22 cellular contexts compared by ENCODE assay signal in genomic region chr7:37282093-37282444, GRCh38.
DNase-seq lines count a peak whose midpoint lies in the region; ATAC-seq and TF ChIP-seq lines count a peak whose summit lies in the region.
"Had no signal": no experiment of that assay in that cellular context is flagged by ENCODE, and none has a peak within 500 bp of the region (broad histone marks: within the 10 kb centered on the region; RNA-seq: fewer than 3 reads in every experiment).

No MANE protein-coding gene starts in this region.

- no peak overlapping the region for H2AFZ ChIP-seq in trophoblast cell (ENCODE audit: insufficient read depth, low read length, poor library complexity)

- H3K9me3 ChIP-seq in left ventricle myocardium inferior (replicated peaks) (no peaks in the 10 kb centered on the region), trophoblast cell (ENCODE audit: insufficient read depth, low read depth, low read length) (no peaks in the 10 kb centered on the region)
- H3K9me3 ChIP-seq: Peyer's patch, SJSA1 had no signal

- no peak for ATAC-seq in Right ventricle myocardium superior (ENCODE audit: poor library complexity)
- ATAC-seq in GM19324 (IDR thresholded peaks at IDR 0.05; ENCODE audit: low FRiP score, unreplicated experiment): no peak

- peak overlapping the region; percentile 62 for H3K27ac Mint-ChIP-seq in dendritic cell treated with granulocyte-macrophage colony-stimulating factor and Interleukin-4, amounts not matched to agents 40 ng/mL and 50 ng/mL, for 4 days

- H3K27ac ChIP-seq in left ventricle myocardium inferior (replicated peaks) (peak overlapping the region; percentile 4), trophoblast cell (ENCODE audit: low read depth, low read length) (peak overlapping the region; percentile 74)
- H3K27ac ChIP-seq: C4-2B, KMS-11, Peyer's patch, SJSA1 had no signal

- no peak for TF ChIP-seq CTCF in left ventricle myocardium inferior (IDR thresholded peaks at IDR 0.05; ENCODE audit: borderline replicate concordance)

- H3K23ac ChIP-seq in trophoblast cell (ENCODE audit: low read length): no peak overlapping the region

- DNase-seq in left ventricle myocardium inferior: no peak
- no peak for DNase-seq in Right ventricle myocardium superior
- no peak for DNase-seq in trophoblast cell
- no peak for DNase-seq in HK-2 (ENCODE audit: unreplicated experiment)
- DNase-seq in activated T-cell treated with anti-CD3 and anti-CD28 coated beads for 4 hours: no peak
- no peak for DNase-seq in Kasumi-1 (lab: John Stamatoyannopoulos, UW)
- DNase-seq: AML-193; Calu3; CD8-positive, alpha-beta memory T cell; DMS153; GOT3; HCEC 1CT; NCI-H1694; NCI-H2081; NCI-H2171 treated with DMSO at 0.1 percent for 48 hours; NCI-H524 treated with DMSO at 0.1 percent for 48 hours; Peyer's patch had no signal

- no peak overlapping the region for H2BK120ac ChIP-seq in trophoblast cell (ENCODE audit: insufficient read depth, low read length, poor library complexity)

- H4K8ac ChIP-seq in trophoblast cell (ENCODE audit: low read depth, low read length): no peak overlapping the region

- no peak overlapping the region for H3K4me3 Mint-ChIP-seq in dendritic cell treated with granulocyte-macrophage colony-stimulating factor and Interleukin-4, amounts not matched to agents 40 ng/mL and 50 ng/mL, for 4 days
- H3K4me3 Mint-ChIP-seq: CD8-positive, alpha-beta memory T cell had no signal

- H2BK12ac ChIP-seq in trophoblast cell (ENCODE audit: low read length): peak overlapping the region; percentile 55

- H3K27me3 ChIP-seq in left ventricle myocardium inferior (ENCODE audit: low read depth): no peaks in the 10 kb centered on the region
- no peaks in the 10 kb centered on the region for H3K27me3 ChIP-seq in trophoblast cell (ENCODE audit: insufficient read depth, low read length)
- H3K27me3 ChIP-seq: Peyer's patch, SJSA1 had no signal

- no peak overlapping the region for H3K9ac ChIP-seq in trophoblast cell (ENCODE audit: low read length)
- H3K9ac ChIP-seq: KMS-11 had no signal

- no peak overlapping the region for H3K18ac ChIP-seq in trophoblast cell (ENCODE audit: low read length)

- WGBS in trophoblast cell (ENCODE audit: extremely low coverage, insufficient coverage, insufficient read length): no CpG with 5 or more reads among the region's 4 CpGs

- peaks cover 23% of the 10 kb centered on the region for H3K79me1 ChIP-seq in trophoblast cell (ENCODE audit: low read length)

- H3K14ac ChIP-seq in trophoblast cell (ENCODE audit: low read length): no peak overlapping the region

- no peak overlapping the region for H3K4ac ChIP-seq in trophoblast cell (ENCODE audit: low read depth, low read length)

- H3K4me2 ChIP-seq in trophoblast cell (ENCODE audit: low read length): no peak overlapping the region
- H3K4me2 ChIP-seq: KMS-11 had no signal

- H3K4me3 ChIP-seq in left ventricle myocardium inferior (no peak overlapping the region), trophoblast cell (ENCODE audit: low read depth, low read length) (no peak overlapping the region)
- H3K4me3 ChIP-seq: Peyer's patch, SJSA1 had no signal

- no peak overlapping the region for H4K12ac ChIP-seq in trophoblast cell (ENCODE audit: low read depth, low read length)

- peak overlapping the region; percentile 62 for H4K91ac ChIP-seq in trophoblast cell (ENCODE audit: low read depth, low read length)

- peaks cover 79% of the 10 kb centered on the region for H3K4me1 Mint-ChIP-seq in dendritic cell treated with granulocyte-macrophage colony-stimulating factor and Interleukin-4, amounts not matched to agents 40 ng/mL and 50 ng/mL, for 4 days (ENCODE audit: low read depth)

- H3K9me3 Mint-ChIP-seq in dendritic cell treated with granulocyte-macrophage colony-stimulating factor and Interleukin-4, amounts not matched to agents 40 ng/mL and 50 ng/mL, for 4 days: no peaks in the 10 kb centered on the region
- H3K9me3 Mint-ChIP-seq: CD8-positive, alpha-beta memory T cell had no signal

- H2BK5ac ChIP-seq in trophoblast cell (ENCODE audit: low read depth, low read length, poor library complexity): peak overlapping the region; percentile 53

- H3K4me1 ChIP-seq in left ventricle myocardium inferior: peaks cover 68% of the 10 kb centered on the region
- H3K4me1 ChIP-seq in trophoblast cell (ENCODE audit: control insufficient read depth in 1 of 2, insufficient read depth in 2 of 2, low read length in 2 of 2): peaks cover 31 to 41% of the 10 kb centered on the region in 2 experiments
- H3K4me1 ChIP-seq: SJSA1 had no signal

- no peaks in the 10 kb centered on the region for H3K27me3 Mint-ChIP-seq in dendritic cell treated with granulocyte-macrophage colony-stimulating factor and Interleukin-4, amounts not matched to agents 40 ng/mL and 50 ng/mL, for 4 days

- intact Hi-C loops in left ventricle myocardium inferior (cut with micrococcal nuclease) (no loop called here), Right ventricle myocardium superior (cut with DNase I) (loop anchor here (10.0 kb wide), 1 partner anchor 163 kb away; the partner anchor contains the start of gene ELMO1)
- intact Hi-C loops in dendritic cell treated with granulocyte-macrophage colony-stimulating factor and Interleukin-4, amounts not matched to agents 40 ng/mL and 50 ng/mL, for 4 days (cut with micrococcal nuclease): loop anchor here (10.0 kb wide), 1 partner anchor 53 kb away; no protein-coding TSS in a partner anchor

- peaks cover 10% of the 10 kb centered on the region for H3K79me2 ChIP-seq in trophoblast cell (ENCODE audit: control insufficient read depth, insufficient read depth, low read length, poor library complexity)

- no peak overlapping the region for H2AK5ac ChIP-seq in trophoblast cell (ENCODE audit: low read length)

- H3K36me3 ChIP-seq in left ventricle myocardium inferior (no peaks in the 10 kb centered on the region), trophoblast cell (ENCODE audit: control insufficient read depth in 1 of 2, insufficient read depth in 2 of 2, low read length in 2 of 2) (peaks cover 0 to 3% of the 10 kb centered on the region in 2 experiments)
- H3K36me3 ChIP-seq: Peyer's patch, SJSA1 had no signal

- H3K36me3 Mint-ChIP-seq in dendritic cell treated with granulocyte-macrophage colony-stimulating factor and Interleukin-4, amounts not matched to agents 40 ng/mL and 50 ng/mL, for 4 days (ENCODE audit: low read depth): peaks cover 24% of the 10 kb centered on the region
